ENCODE assay signal across 16 cellular contexts in genomic region chr15:45862034-45862433, GRCh38.
DNase-seq lines count a peak whose midpoint lies in the region; ATAC-seq and TF ChIP-seq lines count a peak whose summit lies in the region.
"Had no signal": no experiment of that assay in that cellular context is flagged by ENCODE, and none has a peak within 500 bp of the region (broad histone marks: within the 10 kb centered on the region; RNA-seq: fewer than 3 reads in every experiment).

No MANE protein-coding gene starts in this region.

- no peak overlapping the region for H3K4me3 Mint-ChIP-seq in Caco-2 (ENCODE audit: unreplicated experiment)
- H3K4me3 Mint-ChIP-seq: B cell; CD4-positive, alpha-beta T cell; H9; IgD-negative memory B cell had no signal

- no peaks in the 10 kb centered on the region for H3K27me3 Mint-ChIP-seq in Caco-2 (ENCODE audit: insufficient read depth, unreplicated experiment)
- H3K27me3 Mint-ChIP-seq: B cell had no signal

- no peak overlapping the region for H3K23ac ChIP-seq in trophoblast cell (ENCODE audit: low read length)

- CTCF ChIA-PET in Caco-2 (lab: Charles Lee): interaction anchor here (1.2 kb wide), 1 partner anchor 156 kb away, joined by 3 read pairs; no protein-coding TSS in a partner anchor

- no peak overlapping the region for H3K27ac ChIP-seq in trophoblast cell (ENCODE audit: low read depth, low read length)

- no peak overlapping the region for H2BK120ac ChIP-seq in trophoblast cell (ENCODE audit: insufficient read depth, low read length, poor library complexity)

- H3K36me3 Mint-ChIP-seq in Caco-2 (ENCODE audit: insufficient read depth, unreplicated experiment): peaks cover 4% of the 10 kb centered on the region
- H3K36me3 Mint-ChIP-seq: IgD-negative memory B cell had no signal

- H3K9ac ChIP-seq in trophoblast cell (ENCODE audit: low read length): no peak overlapping the region

- no peak overlapping the region for H2AK5ac ChIP-seq in trophoblast cell (ENCODE audit: low read length)

- peaks cover 23% of the 10 kb centered on the region for H3K4me1 Mint-ChIP-seq in Caco-2 (ENCODE audit: low read depth, unreplicated experiment)
- H3K4me1 Mint-ChIP-seq: B cell, H9, IgD-negative memory B cell had no signal

- H4K91ac ChIP-seq in trophoblast cell (ENCODE audit: low read depth, low read length): no peak overlapping the region

- TF ChIP-seq CTCF in Caco-2 (IDR thresholded peaks at IDR 0.05; ENCODE audit: insufficient read depth in 1 of 2, low read depth in 1 of 2, low read length in 1 of 2, severe bottlenecking in 1 of 2, unreplicated experiment in 1 of 2): no peak

- H3K27ac Mint-ChIP-seq in Caco-2 (ENCODE audit: unreplicated experiment): peak overlapping the region; percentile 70
- H3K27ac Mint-ChIP-seq: B cell; CD4-positive, alpha-beta T cell; H9; IgD-negative memory B cell had no signal

- POLR2A ChIA-PET in Caco-2 (lab: Charles Lee): no interaction called here

- no peak overlapping the region for H2BK12ac ChIP-seq in trophoblast cell (ENCODE audit: low read length)

- no peak overlapping the region for H3K4me2 ChIP-seq in trophoblast cell (ENCODE audit: low read length)

- in situ Hi-C loops in G401 (cut with HindIII; ENCODE audit: low sequenced_read_pairs): no loop called here

- peak; percentile 44 for ATAC-seq in esophagus mucosa
- no peak for ATAC-seq in GM18873 (IDR thresholded peaks at IDR 0.05; ENCODE audit: low FRiP score, unreplicated experiment)
- ATAC-seq: GM12878 had no signal

- H3K79me1 ChIP-seq in trophoblast cell (ENCODE audit: low read length): no peaks in the 10 kb centered on the region

- H3K36me3 ChIP-seq in Caco-2 (ENCODE audit: control insufficient read depth, insufficient read depth, low read length) (no peaks in the 10 kb centered on the region), trophoblast cell (ENCODE audit: control insufficient read depth in 1 of 2, insufficient read depth in 2 of 2, low read length in 2 of 2) (no peaks in the 10 kb centered on the region)

- no peak overlapping the region for H3K4me3 ChIP-seq in Caco-2 (ENCODE audit: low read depth, low read length)
- H3K4me3 ChIP-seq in trophoblast cell (ENCODE audit: low read depth, low read length): no peak overlapping the region
- H3K4me3 ChIP-seq: GM12878 had no signal

- H3K14ac ChIP-seq in trophoblast cell (ENCODE audit: low read length): no peak overlapping the region

- intact Hi-C loops in Caco-2 (cut with micrococcal nuclease; ENCODE audit: unreplicated experiment): no loop called here

- no peak overlapping the region for H2AFZ ChIP-seq in trophoblast cell (ENCODE audit: insufficient read depth, low read length, poor library complexity)

- H3K79me2 ChIP-seq in trophoblast cell (ENCODE audit: control insufficient read depth, insufficient read depth, low read length, poor library complexity): no peaks in the 10 kb centered on the region

- H3K18ac ChIP-seq in trophoblast cell (ENCODE audit: low read length): no peak overlapping the region

- H3K4me1 ChIP-seq in Caco-2 (peaks cover 17% of the 10 kb centered on the region), trophoblast cell (ENCODE audit: control insufficient read depth in 1 of 2, insufficient read depth in 2 of 2, low read length in 2 of 2) (peaks cover 2 to 6% of the 10 kb centered on the region in 2 experiments)

- H3K9me3 Mint-ChIP-seq in Caco-2 (ENCODE audit: unreplicated experiment): peaks cover 10% of the 10 kb centered on the region
- H3K9me3 Mint-ChIP-seq: CD4-positive, alpha-beta T cell had no signal

- no TSS peak for BruUV-seq in Caco-2 (replicated peaks; lab: Mats Ljungman, UMichigan)

- H4K12ac ChIP-seq in trophoblast cell (ENCODE audit: low read depth, low read length): no peak overlapping the region

- no peak overlapping the region for H2BK5ac ChIP-seq in trophoblast cell (ENCODE audit: low read depth, low read length, poor library complexity)

- H3K9me3 ChIP-seq in Caco-2: no peaks in the 10 kb centered on the region
- no peaks in the 10 kb centered on the region for H3K9me3 ChIP-seq in trophoblast cell (ENCODE audit: insufficient read depth, low read depth, low read length)

- DNase-seq in Caco-2 (no peak), NCI-H69 (lab: John Stamatoyannopoulos, UW) (peak; percentile 23), trophoblast cell (peak; percentile 7 to 8), G401 (ENCODE audit: low spot score) (no peak), NCI-H1105 treated with DMSO at 0.1 percent for 48 hours (lab: John Stamatoyannopoulos, UW) (no peak)
- DNase-seq: ACHN; C1 segment of cervical spinal cord; CD4-positive, alpha-beta T cell; DND-41; GOT3; H9 had no signal

- H4K8ac ChIP-seq in trophoblast cell (ENCODE audit: low read depth, low read length): no peak overlapping the region

- WGBS in trophoblast cell (ENCODE audit: extremely low coverage, insufficient coverage, insufficient read length): no CpG with 5 or more reads among the region's 2 CpGs

- H3K27me3 ChIP-seq in Caco-2 (replicated peaks; ENCODE audit: control insufficient read depth, insufficient read depth, low read length) (no peaks in the 10 kb centered on the region), trophoblast cell (ENCODE audit: insufficient read depth, low read length) (no peaks in the 10 kb centered on the region)

- H3K4ac ChIP-seq in trophoblast cell (ENCODE audit: low read depth, low read length): no peak overlapping the region

Comparison
In these comparisons a context has a peak if more than half of its experiments do, and no peak if none do; other contexts are left out.
1. DNase-seq: peak in NCI-H69 (single experiment) and trophoblast cell (2 of 2); none in Caco-2 (0 of 2), G401 (single experiment) and NCI-H1105 treated with DMSO at 0.1 percent for 48 hours (single experiment).